Comparison of ENCODE assay signal across 1 cellular context in the genomic region with DNA sequence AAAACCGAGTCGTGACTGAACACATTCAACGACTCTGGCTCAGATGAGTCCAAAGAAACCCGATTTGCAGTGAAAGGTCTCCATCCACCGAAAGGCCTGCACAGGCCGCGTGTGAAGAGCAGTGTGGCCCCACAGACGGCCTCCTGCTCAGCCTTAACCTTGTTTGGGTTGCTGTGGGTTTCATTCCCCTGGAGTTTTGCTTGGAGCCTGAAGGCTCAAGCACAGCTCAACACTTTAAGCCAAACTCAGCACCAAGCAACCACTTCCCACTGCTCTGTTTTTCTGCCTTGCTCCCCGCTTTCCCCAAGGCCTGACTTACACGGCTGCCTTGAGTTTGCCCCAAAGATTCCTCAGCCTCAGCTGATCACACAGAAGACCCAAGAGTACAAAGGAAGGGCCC.
TF ChIP-seq lines count a peak whose summit lies in the region.

No MANE protein-coding gene starts in this region.

TF ChIP-seq in K562, 482 proteins besides CTCF, POLR2A, EP300 and RAD21 (continued from another document):
- TF ChIP-seq, protein P1, sequence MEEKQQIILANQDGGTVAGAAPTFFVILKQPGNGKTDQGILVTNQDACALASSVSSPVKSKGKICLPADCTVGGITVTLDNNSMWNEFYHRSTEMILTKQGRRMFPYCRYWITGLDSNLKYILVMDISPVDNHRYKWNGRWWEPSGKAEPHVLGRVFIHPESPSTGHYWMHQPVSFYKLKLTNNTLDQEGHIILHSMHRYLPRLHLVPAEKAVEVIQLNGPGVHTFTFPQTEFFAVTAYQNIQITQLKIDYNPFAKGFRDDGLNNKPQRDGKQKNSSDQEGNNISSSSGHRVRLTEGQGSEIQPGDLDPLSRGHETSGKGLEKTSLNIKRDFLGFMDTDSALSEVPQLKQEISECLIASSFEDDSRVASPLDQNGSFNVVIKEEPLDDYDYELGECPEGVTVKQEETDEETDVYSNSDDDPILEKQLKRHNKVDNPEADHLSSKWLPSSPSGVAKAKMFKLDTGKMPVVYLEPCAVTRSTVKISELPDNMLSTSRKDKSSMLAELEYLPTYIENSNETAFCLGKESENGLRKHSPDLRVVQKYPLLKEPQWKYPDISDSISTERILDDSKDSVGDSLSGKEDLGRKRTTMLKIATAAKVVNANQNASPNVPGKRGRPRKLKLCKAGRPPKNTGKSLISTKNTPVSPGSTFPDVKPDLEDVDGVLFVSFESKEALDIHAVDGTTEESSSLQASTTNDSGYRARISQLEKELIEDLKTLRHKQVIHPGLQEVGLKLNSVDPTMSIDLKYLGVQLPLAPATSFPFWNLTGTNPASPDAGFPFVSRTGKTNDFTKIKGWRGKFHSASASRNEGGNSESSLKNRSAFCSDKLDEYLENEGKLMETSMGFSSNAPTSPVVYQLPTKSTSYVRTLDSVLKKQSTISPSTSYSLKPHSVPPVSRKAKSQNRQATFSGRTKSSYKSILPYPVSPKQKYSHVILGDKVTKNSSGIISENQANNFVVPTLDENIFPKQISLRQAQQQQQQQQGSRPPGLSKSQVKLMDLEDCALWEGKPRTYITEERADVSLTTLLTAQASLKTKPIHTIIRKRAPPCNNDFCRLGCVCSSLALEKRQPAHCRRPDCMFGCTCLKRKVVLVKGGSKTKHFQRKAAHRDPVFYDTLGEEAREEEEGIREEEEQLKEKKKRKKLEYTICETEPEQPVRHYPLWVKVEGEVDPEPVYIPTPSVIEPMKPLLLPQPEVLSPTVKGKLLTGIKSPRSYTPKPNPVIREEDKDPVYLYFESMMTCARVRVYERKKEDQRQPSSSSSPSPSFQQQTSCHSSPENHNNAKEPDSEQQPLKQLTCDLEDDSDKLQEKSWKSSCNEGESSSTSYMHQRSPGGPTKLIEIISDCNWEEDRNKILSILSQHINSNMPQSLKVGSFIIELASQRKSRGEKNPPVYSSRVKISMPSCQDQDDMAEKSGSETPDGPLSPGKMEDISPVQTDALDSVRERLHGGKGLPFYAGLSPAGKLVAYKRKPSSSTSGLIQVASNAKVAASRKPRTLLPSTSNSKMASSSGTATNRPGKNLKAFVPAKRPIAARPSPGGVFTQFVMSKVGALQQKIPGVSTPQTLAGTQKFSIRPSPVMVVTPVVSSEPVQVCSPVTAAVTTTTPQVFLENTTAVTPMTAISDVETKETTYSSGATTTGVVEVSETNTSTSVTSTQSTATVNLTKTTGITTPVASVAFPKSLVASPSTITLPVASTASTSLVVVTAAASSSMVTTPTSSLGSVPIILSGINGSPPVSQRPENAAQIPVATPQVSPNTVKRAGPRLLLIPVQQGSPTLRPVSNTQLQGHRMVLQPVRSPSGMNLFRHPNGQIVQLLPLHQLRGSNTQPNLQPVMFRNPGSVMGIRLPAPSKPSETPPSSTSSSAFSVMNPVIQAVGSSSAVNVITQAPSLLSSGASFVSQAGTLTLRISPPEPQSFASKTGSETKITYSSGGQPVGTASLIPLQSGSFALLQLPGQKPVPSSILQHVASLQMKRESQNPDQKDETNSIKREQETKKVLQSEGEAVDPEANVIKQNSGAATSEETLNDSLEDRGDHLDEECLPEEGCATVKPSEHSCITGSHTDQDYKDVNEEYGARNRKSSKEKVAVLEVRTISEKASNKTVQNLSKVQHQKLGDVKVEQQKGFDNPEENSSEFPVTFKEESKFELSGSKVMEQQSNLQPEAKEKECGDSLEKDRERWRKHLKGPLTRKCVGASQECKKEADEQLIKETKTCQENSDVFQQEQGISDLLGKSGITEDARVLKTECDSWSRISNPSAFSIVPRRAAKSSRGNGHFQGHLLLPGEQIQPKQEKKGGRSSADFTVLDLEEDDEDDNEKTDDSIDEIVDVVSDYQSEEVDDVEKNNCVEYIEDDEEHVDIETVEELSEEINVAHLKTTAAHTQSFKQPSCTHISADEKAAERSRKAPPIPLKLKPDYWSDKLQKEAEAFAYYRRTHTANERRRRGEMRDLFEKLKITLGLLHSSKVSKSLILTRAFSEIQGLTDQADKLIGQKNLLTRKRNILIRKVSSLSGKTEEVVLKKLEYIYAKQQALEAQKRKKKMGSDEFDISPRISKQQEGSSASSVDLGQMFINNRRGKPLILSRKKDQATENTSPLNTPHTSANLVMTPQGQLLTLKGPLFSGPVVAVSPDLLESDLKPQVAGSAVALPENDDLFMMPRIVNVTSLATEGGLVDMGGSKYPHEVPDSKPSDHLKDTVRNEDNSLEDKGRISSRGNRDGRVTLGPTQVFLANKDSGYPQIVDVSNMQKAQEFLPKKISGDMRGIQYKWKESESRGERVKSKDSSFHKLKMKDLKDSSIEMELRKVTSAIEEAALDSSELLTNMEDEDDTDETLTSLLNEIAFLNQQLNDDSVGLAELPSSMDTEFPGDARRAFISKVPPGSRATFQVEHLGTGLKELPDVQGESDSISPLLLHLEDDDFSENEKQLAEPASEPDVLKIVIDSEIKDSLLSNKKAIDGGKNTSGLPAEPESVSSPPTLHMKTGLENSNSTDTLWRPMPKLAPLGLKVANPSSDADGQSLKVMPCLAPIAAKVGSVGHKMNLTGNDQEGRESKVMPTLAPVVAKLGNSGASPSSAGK (IDR thresholded peaks at IDR 0.05): peak; percentile 29; the same call in 1 of the 2 replicates
